ENCODE assay signal across 31 cellular contexts in the genomic region with DNA sequence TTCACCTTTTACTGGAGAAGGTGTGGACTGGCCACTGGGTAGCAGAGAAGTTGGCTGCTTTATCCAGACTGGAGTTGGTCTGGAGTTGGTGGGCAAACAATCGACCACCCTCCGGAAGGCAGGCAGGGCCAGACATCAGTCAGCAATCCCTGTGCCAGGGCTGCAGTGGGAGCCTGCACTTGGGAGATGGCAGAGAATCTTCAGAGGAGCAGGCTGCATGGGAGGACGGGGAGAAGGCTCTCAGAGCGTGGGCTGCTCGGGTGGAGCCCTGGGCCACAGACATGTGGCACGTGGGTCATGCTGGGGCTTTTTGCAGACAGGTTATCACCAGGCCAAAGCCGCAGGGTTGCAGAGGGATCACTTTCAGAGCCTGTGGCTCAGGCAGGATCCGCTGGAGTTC. TPM values are rescaled to one million over a fixed set of nuclear protein-coding genes. Genes with fewer than 3 reads are reported as not detected.
"Had no signal": no experiment of that assay in that cellular context is flagged by ENCODE, and none has a peak within 500 bp of the region (broad histone marks: within the 10 kb centered on the region; RNA-seq: fewer than 3 reads in every experiment).

No MANE protein-coding gene starts in this region.

- H3K27me3 Mint-ChIP-seq: progenitor cell of endocrine pancreas had no signal

- H3K36me3 ChIP-seq: ovary, right lobe of liver, sigmoid colon, suprapubic skin, tibial artery, transverse colon, upper lobe of right lung, uterus had no signal

- H3K27ac Mint-ChIP-seq: naive B cell; naive thymus-derived CD8-positive, alpha-beta T cell; natural killer cell treated with Interleukin-12 subunit alpha and Interleukin-12 subunit beta and Interleukin-15 and Interleukin-18, amount 100 ng/mL, for 72 hours; nephron progenitor cell; progenitor cell of endocrine pancreas; stimulated activated naive B cell treated with anti-CD40 and anti-IgM and Interleukin-4, amounts not matched to agents 10 μg/mL and 1 μg/mL and 100 μg/mL, for 72 hours; stimulated activated naive CD8-positive, alpha-beta T cell treated with anti-CD3 and anti-CD28 coated beads, Interleukin-15, Interleukin-2, amounts not matched to agents 100 ng/mL and 50 ng/mL, for 24 hours; type B pancreatic cell had no signal

- H3K4me3 ChIP-seq: ovary, psoas muscle, right lobe of liver, sigmoid colon, suprapubic skin, testis, tibial artery, transverse colon, upper lobe of right lung, uterus had no signal

- H3K4me1 ChIP-seq: parathyroid adenoma, psoas muscle, right lobe of liver, sigmoid colon, suprapubic skin, testis, tibial artery, upper lobe of right lung, uterus had no signal

- DNase-seq: naive B cell; naive thymus-derived CD8-positive, alpha-beta T cell; nephron progenitor cell; ovary; posterior cingulate gyrus; psoas muscle; right cardiac atrium; right lobe of liver; sigmoid colon; small intestine; stimulated activated CD4-positive, alpha-beta T cell treated with anti-CD3 and anti-CD28 coated beads, Interleukin-15, amount 100 ng/mL, for 24 hours; stimulated activated CD4-positive, alpha-beta T cell treated with anti-CD3 and anti-CD28 coated beads, Interleukin-4, amount 100 ng/mL, for 1 hour; stimulated activated CD4-positive, alpha-beta T cell treated with anti-CD3 and anti-CD28 coated beads, Interleukin-4, amount 100 ng/mL, for 4 hours; stimulated activated CD8-positive, alpha-beta memory T cell treated with anti-CD3 and anti-CD28 coated beads, Interleukin-4, amount 100 ng/mL, for 48 hours; stimulated activated naive B cell treated with anti-CD40 and anti-IgM and Interleukin-4, amounts not matched to agents 10 μg/mL and 1 μg/mL and 100 μg/mL, for 72 hours; stimulated activated naive CD4-positive, alpha-beta T cell treated with Interleukin-2 at 50 U/mL for 16 hours; substantia nigra; testis; tibial artery; transverse colon; upper lobe of right lung; uterus had no signal

- H3K9me3 Mint-ChIP-seq: naive thymus-derived CD8-positive, alpha-beta T cell; natural killer cell treated with Interleukin-12 subunit alpha and Interleukin-12 subunit beta and Interleukin-15 and Interleukin-18, amount 100 ng/mL, for 72 hours; nephron progenitor cell; neural crest cell; stimulated activated naive B cell treated with anti-CD40 and anti-IgM and Interleukin-4, amounts not matched to agents 10 μg/mL and 1 μg/mL and 100 μg/mL, for 72 hours; stimulated activated naive CD8-positive, alpha-beta T cell treated with anti-CD3 and anti-CD28 coated beads, Interleukin-15, Interleukin-2, amounts not matched to agents 100 ng/mL and 50 ng/mL, for 24 hours; type B pancreatic cell had no signal

- H3K36me3 Mint-ChIP-seq: naive B cell; naive thymus-derived CD8-positive, alpha-beta T cell; natural killer cell treated with Interleukin-12 subunit alpha and Interleukin-12 subunit beta and Interleukin-15 and Interleukin-18, amount 100 ng/mL, for 72 hours; stimulated activated naive B cell treated with anti-CD40 and anti-IgM and Interleukin-4, amounts not matched to agents 10 μg/mL and 1 μg/mL and 100 μg/mL, for 72 hours; type B pancreatic cell had no signal

- H3K4me1 Mint-ChIP-seq: naive B cell; naive thymus-derived CD8-positive, alpha-beta T cell; nephron progenitor cell; neural crest cell; stimulated activated naive B cell treated with anti-CD40 and anti-IgM and Interleukin-4, amounts not matched to agents 10 μg/mL and 1 μg/mL and 100 μg/mL, for 72 hours had no signal

- H3K9me3 ChIP-seq: ovary, psoas muscle, right lobe of liver, sigmoid colon, suprapubic skin, testis, tibial artery, transverse colon, upper lobe of right lung, uterus had no signal

- H3K9ac ChIP-seq: parathyroid adenoma had no signal

- ATAC-seq: naive thymus-derived CD8-positive, alpha-beta T cell; natural killer cell treated with Interleukin-12 subunit alpha and Interleukin-12 subunit beta and Interleukin-15 and Interleukin-18, amount 100 ng/mL, for 72 hours; psoas muscle; right cardiac atrium; right lobe of liver; stimulated activated naive B cell treated with anti-CD40 and anti-IgM and Interleukin-4, amounts not matched to agents 10 μg/mL and 1 μg/mL and 100 μg/mL, for 72 hours; upper lobe of right lung had no signal

- H2AFZ ChIP-seq: parathyroid adenoma had no signal

- H3K4me3 Mint-ChIP-seq: naive B cell; naive thymus-derived CD8-positive, alpha-beta T cell; natural killer cell treated with Interleukin-12 subunit alpha and Interleukin-12 subunit beta and Interleukin-15 and Interleukin-18, amount 100 ng/mL, for 72 hours; nephron progenitor cell; neural crest cell; stimulated activated naive B cell treated with anti-CD40 and anti-IgM and Interleukin-4, amounts not matched to agents 10 μg/mL and 1 μg/mL and 100 μg/mL, for 72 hours; stimulated activated naive CD8-positive, alpha-beta T cell treated with anti-CD3 and anti-CD28 coated beads, Interleukin-15, Interleukin-2, amounts not matched to agents 100 ng/mL and 50 ng/mL, for 24 hours; type B pancreatic cell had no signal

- H3K27ac ChIP-seq: ovary, parathyroid adenoma, psoas muscle, right lobe of liver, sigmoid colon, suprapubic skin, testis, tibial artery, transverse colon, upper lobe of right lung, uterus had no signal

- H3K27me3 ChIP-seq: ovary, right lobe of liver, sigmoid colon, suprapubic skin, testis, tibial artery, transverse colon, upper lobe of right lung, uterus had no signal

RNA-seq across cellular contexts. Expression of a gene that starts 29.6 kb away (rescaled TPM):
- total RNA-seq: naive thymus-derived CD8-positive, alpha-beta T cell; neural crest cell; omental fat pad; right cardiac atrium; right lobe of liver; sigmoid colon; skeletal muscle tissue; transverse colon; upper lobe of right lung had no signal
- polyA plus RNA-seq: naive thymus-derived CD8-positive, alpha-beta T cell; ovary; psoas muscle; right cardiac atrium had no signal
